Comparison of ENCODE assay signal across 1 cellular context in the genomic region with DNA sequence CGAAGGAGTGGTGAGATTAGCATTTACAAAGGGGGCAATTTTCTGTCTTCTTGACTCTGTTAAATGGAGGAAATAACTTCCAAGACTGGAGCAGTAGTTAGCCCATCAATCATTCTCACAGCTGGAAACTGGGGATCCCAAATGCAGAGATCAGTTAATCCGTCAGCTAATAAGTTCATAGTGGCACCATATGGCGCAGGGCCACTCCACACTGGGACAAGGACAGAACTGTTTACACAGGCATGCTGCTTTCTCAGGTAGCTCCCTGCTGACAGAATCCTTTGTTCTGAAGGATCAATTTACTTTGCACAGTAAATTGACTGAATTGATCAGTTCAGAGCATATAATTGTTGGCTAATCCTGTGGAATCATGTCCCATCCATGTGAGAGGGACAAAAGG.
TF ChIP-seq lines count a peak whose summit lies in the region.

No MANE protein-coding gene starts in this region.

TF ChIP-seq in H1, 55 proteins besides CTCF, POLR2A, EP300 and RAD21 (continued from another document):
- TF ChIP-seq SIN3A (conservative IDR thresholded peaks at IDR 0.05 in 1 of 2, IDR thresholded peaks at IDR 0.05 in 1 of 2; ENCODE audit: low read depth in 1 of 2, low read length in 2 of 2) (no peak), NRF1 (IDR thresholded peaks at IDR 0.05; ENCODE audit: low read depth, low read length) (no peak), SP4 (IDR thresholded peaks at IDR 0.05; ENCODE audit: low read length) (no peak), PHF8 (conservative IDR thresholded peaks at IDR 0.05; ENCODE audit: low read depth, low read length) (no peak), EZH2 (IDR thresholded peaks at IDR 0.05; ENCODE audit: low read depth, low read length, severe bottlenecking) (no peak), FOSL1 (IDR thresholded peaks at IDR 0.05; ENCODE audit: insufficient read depth, low read depth, low read length) (no peak), RBBP5 (IDR thresholded peaks at IDR 0.05; ENCODE audit: borderline replicate concordance, low read depth, low read length) (no peak), KDM4A (IDR thresholded peaks at IDR 0.05; ENCODE audit: low read depth, low read length, severe bottlenecking) (no peak), CBX5 (IDR thresholded peaks at IDR 0.05; ENCODE audit: low read depth, low read length) (no peak), TAF1 (IDR thresholded peaks at IDR 0.05; ENCODE audit: low read depth, low read length) (no peak), SP2 (IDR thresholded peaks at IDR 0.05; ENCODE audit: low read length) (no peak), TAF7 (optimal IDR thresholded peaks at IDR 0.05; ENCODE audit: borderline replicate concordance, low read depth, low read length) (no peak), ATF3 (IDR thresholded peaks at IDR 0.05; ENCODE audit: insufficient read depth, low read depth, low read length) (no peak), JUN (IDR thresholded peaks at IDR 0.05; ENCODE audit: low read depth, low read length) (no peak)
- TF ChIP-seq, protein P1, sequence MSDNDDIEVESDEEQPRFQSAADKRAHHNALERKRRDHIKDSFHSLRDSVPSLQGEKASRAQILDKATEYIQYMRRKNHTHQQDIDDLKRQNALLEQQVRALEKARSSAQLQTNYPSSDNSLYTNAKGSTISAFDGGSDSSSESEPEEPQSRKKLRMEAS (IDR thresholded peaks at IDR 0.05) = no peak
TF ChIP-seq in H1: peak in this region for 0.
